9 cellular contexts compared by ENCODE assay signal in the genomic region with DNA sequence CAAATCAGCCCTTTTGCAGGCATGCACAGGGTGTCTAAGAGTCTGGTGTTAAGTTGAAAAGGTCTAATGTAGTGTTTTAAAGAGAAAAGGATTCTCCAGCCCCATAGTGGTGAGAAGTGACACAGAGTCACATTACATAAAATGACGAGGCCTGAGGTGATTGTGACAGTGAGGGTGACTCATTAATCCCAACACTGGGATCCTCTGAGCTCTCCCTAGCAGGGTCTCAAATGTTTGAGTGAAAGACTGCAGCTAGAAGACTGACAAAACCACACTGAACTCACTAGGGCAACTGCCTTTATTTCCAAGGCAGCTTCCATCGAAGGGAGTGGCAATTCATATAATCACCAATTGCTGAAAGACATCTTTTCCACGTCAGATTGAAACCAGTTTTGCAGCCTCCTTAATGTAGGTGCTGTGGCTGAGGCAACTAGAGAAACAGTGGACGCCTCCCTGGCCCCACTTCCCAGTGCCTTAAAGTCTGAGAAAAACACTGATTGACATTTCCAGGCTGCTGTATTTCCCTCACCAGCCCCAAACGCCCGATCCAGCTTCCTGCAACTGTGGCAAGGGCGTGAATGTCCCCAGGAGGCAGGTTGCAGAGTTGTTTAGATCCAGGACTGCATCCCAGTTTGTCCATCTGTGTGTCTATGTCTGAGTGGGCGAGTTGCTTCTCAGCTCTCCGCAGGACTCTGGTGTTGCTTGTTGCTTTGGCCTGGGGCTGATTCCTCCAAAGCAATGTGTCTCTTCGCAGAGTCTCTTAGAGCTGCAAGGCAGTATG.
DNase-seq lines count a peak whose midpoint lies in the region; ATAC-seq and TF ChIP-seq lines count a peak whose summit lies in the region.
"Had no signal": no experiment of that assay in that cellular context is flagged by ENCODE, and none has a peak within 500 bp of the region (broad histone marks: within the 10 kb centered on the region; RNA-seq: fewer than 3 reads in every experiment).

No MANE protein-coding gene starts in this region.

- H3K9me3 Mint-ChIP-seq in CD14-positive monocyte: no peaks in the 10 kb centered on the region
- H3K9me3 Mint-ChIP-seq in activated CD4-positive, alpha-beta T cell treated with anti-CD3 and anti-CD28 coated beads, Interleukin-2, amount 10 ng/mL, durations not matched to agents 7 days and 5 days: peaks cover 4% of the 10 kb centered on the region
- no peaks in the 10 kb centered on the region for H3K9me3 Mint-ChIP-seq in immature natural killer cell

- DNase-seq in CD14-positive monocyte (ENCODE audit: low spot score) (peak; percentile 73), HCEC 1CT (peak; percentile 47), kidney tubule cell (ENCODE audit: low spot score) (peak; percentile 24), immature natural killer cell (no peak), DMS153 treated with DMSO at 0.1 percent for 48 hours (lab: John Stamatoyannopoulos, UW; ENCODE audit: unreplicated experiment) (no peak), kidney glomerular epithelial cell (lab: John Stamatoyannopoulos, UW) (no peak)
- DNase-seq in activated CD4-positive, alpha-beta T cell treated with anti-CD3 and anti-CD28 coated beads, Interleukin-2, amount 10 ng/mL, durations not matched to agents 7 days and 5 days: no peak
- DNase-seq: NCI-H187 had no signal

- H3K4me1 Mint-ChIP-seq in CD14-positive monocyte: peaks cover 85% of the 10 kb centered on the region
- peaks cover 89% of the 10 kb centered on the region for H3K4me1 Mint-ChIP-seq in activated CD4-positive, alpha-beta T cell treated with anti-CD3 and anti-CD28 coated beads, Interleukin-2, amount 10 ng/mL, durations not matched to agents 7 days and 5 days
- peaks cover 66 to 94% of the 10 kb centered on the region in 2 donors for H3K4me1 Mint-ChIP-seq in immature natural killer cell

- H3K36me3 Mint-ChIP-seq in CD14-positive monocyte (peaks cover 33 to 41% of the 10 kb centered on the region in 2 donors), immature natural killer cell (peaks cover 36 to 43% (median 37%) of the 10 kb centered on the region in 3 donors)
- H3K36me3 Mint-ChIP-seq in activated CD4-positive, alpha-beta T cell treated with anti-CD3 and anti-CD28 coated beads, Interleukin-2, amount 10 ng/mL, durations not matched to agents 7 days and 5 days (ENCODE audit: low read depth): peaks cover 63% of the 10 kb centered on the region

- POLR2A ChIA-PET in activated CD4-positive, alpha-beta T cell treated with anti-CD3 and anti-CD28 coated beads, Interleukin-2, amount 10 ng/mL, durations not matched to agents 7 days and 5 days (lab: Charles Lee): no interaction called here

- H3K27me3 Mint-ChIP-seq in CD14-positive monocyte (ENCODE audit: low read depth in 3 of 3) (no peaks in the 10 kb centered on the region), immature natural killer cell (ENCODE audit: low read depth in 3 of 3) (peaks cover 2 to 3% (median 3%) of the 10 kb centered on the region in 3 donors)
- H3K27me3 Mint-ChIP-seq in activated CD4-positive, alpha-beta T cell treated with anti-CD3 and anti-CD28 coated beads, Interleukin-2, amount 10 ng/mL, durations not matched to agents 7 days and 5 days: peaks cover 8% of the 10 kb centered on the region

- no peak for TF ChIP-seq CTCF in CD14-positive monocyte (IDR thresholded peaks at IDR 0.05)

- intact Hi-C loops in CD14-positive monocyte (cut with micrococcal nuclease): loop anchor here in 1 of 2 donors (2.0 to 5.0 kb wide), 2 partner anchors 59 to 60 kb away; no protein-coding TSS in a partner anchor

- CTCF ChIA-PET in activated CD4-positive, alpha-beta T cell treated with anti-CD3 and anti-CD28 coated beads, Interleukin-2, amount 10 ng/mL, durations not matched to agents 7 days and 5 days (lab: Charles Lee): interaction anchor here (0.6 to 1.2 kb wide), 6 partner anchors 13 to 75 kb away, joined by 3 to 4 read pairs (median 3); no protein-coding TSS in a partner anchor

- H3K27ac Mint-ChIP-seq in CD14-positive monocyte (peak overlapping the region; percentile 81 to 97 (median 93)), immature natural killer cell (peak overlapping the region in 2 of 6 donors; percentile 70 to 91)
- H3K27ac Mint-ChIP-seq in activated CD4-positive, alpha-beta T cell treated with anti-CD3 and anti-CD28 coated beads, Interleukin-2, amount 10 ng/mL, durations not matched to agents 7 days and 5 days: peak overlapping the region; percentile 85

- H3K4me3 Mint-ChIP-seq in CD14-positive monocyte (peak overlapping the region in 1 of 2 donors; percentile 21), immature natural killer cell (peak overlapping the region in 1 of 5 donors; percentile 67)
- no peak overlapping the region for H3K4me3 Mint-ChIP-seq in activated CD4-positive, alpha-beta T cell treated with anti-CD3 and anti-CD28 coated beads, Interleukin-2, amount 10 ng/mL, durations not matched to agents 7 days and 5 days

- ATAC-seq in GM21360 (IDR thresholded peaks at IDR 0.05; ENCODE audit: unreplicated experiment): no peak

Comparison
In these comparisons a context has a peak if more than half of its experiments do, and no peak if none do; other contexts are left out.
1. DNase-seq: peak in CD14-positive monocyte (single experiment), HCEC 1CT (single experiment) and kidney tubule cell (single experiment); none in activated CD4-positive, alpha-beta T cell treated with anti-CD3 and anti-CD28 coated beads, Interleukin-2, amount 10 ng/mL, durations not matched to agents 7 days and 5 days (single experiment), immature natural killer cell (0 of 3), DMS153 treated with DMSO at 0.1 percent for 48 hours (single experiment) and kidney glomerular epithelial cell (single experiment).